25 cellular contexts compared by ENCODE assay signal in genomic region chr1:17170571-17170970, GRCh38. TPM values are rescaled to one million over a fixed set of nuclear protein-coding genes. Genes with fewer than 3 reads are reported as not detected.
A peak's percentile ranks its signal among the peaks of the same experiment; 100 is the strongest.
DNase-seq lines count a peak whose midpoint lies in the region; ATAC-seq and TF ChIP-seq lines count a peak whose summit lies in the region.
"Had no signal": no experiment of that assay in that cellular context is flagged by ENCODE, and none has a peak within 500 bp of the region (broad histone marks: within the 10 kb centered on the region; RNA-seq: fewer than 3 reads in every experiment).

No MANE protein-coding gene starts in this region.

- no peaks in the 10 kb centered on the region for H3K4me1 ChIP-seq in heart left ventricle
- H3K4me1 ChIP-seq: gastrocnemius medialis, right lobe of liver had no signal

- H3K36me3 ChIP-seq in heart left ventricle: no peaks in the 10 kb centered on the region
- H3K36me3 ChIP-seq: gastrocnemius medialis, right lobe of liver had no signal

- ATAC-seq in HG03571 (IDR thresholded peaks at IDR 0.05; ENCODE audit: unreplicated experiment) (no peak), heart left ventricle (no peak)
- ATAC-seq: gastrocnemius medialis, HCT116, mucosa of descending colon, right lobe of liver had no signal

- no peaks in the 10 kb centered on the region for H3K9me3 ChIP-seq in heart left ventricle
- H3K9me3 ChIP-seq: gastrocnemius medialis, mucosa of descending colon, right lobe of liver, SK-N-SH had no signal

- no peak for TF ChIP-seq CTCF in cardiac fibroblast (IDR thresholded peaks at IDR 0.05; ENCODE audit: low read depth, low read length)
- no peak for TF ChIP-seq CTCF in heart left ventricle (IDR thresholded peaks at IDR 0.05)

- H3K27me3 ChIP-seq in heart left ventricle: peaks cover 0 to 25% (median 4%) of the 10 kb centered on the region in 9 donors
- H3K27me3 ChIP-seq: right lobe of liver had no signal

- no peak for TF ChIP-seq POLR2A in heart left ventricle (IDR thresholded peaks at IDR 0.05)

- no peak overlapping the region for H3K4me3 ChIP-seq in cardiac fibroblast (replicated peaks in 1 of 2; ENCODE audit: low read depth in 2 of 2, low read length in 2 of 2)
- no peak overlapping the region for H3K4me3 ChIP-seq in heart left ventricle
- H3K4me3 ChIP-seq: gastrocnemius medialis, mucosa of descending colon, PC-9, right lobe of liver had no signal

- no peak overlapping the region for H3K27ac ChIP-seq in heart left ventricle
- H3K27ac ChIP-seq: gastrocnemius medialis, PC-9, right lobe of liver had no signal

- intact Hi-C loops in heart left ventricle (cut with DNase I): no loop called here

- DNase-seq in AG08395 (ENCODE audit: low spot score) (peak; percentile 58), LHCN-M2 (ENCODE audit: low read depth) (peak; percentile 85), cardiac fibroblast (ENCODE audit: low read depth in 2 of 2) (peak; percentile 21 to 78), kidney glomerular epithelial cell (lab: John Stamatoyannopoulos, UW) (peak; percentile 15), SHP77 treated with DMSO at 0.1 percent for 48 hours (lab: John Stamatoyannopoulos, UW) (no peak), mucosa of gallbladder (ENCODE audit: low spot score) (no peak), heart left ventricle (no peak)
- DNase-seq: activated CD4-positive, alpha-beta T cell treated with anti-CD3 and anti-CD28 coated beads for 4 hours; activated effector memory CD4-positive, alpha-beta T cell treated with Interleukin-2 at 50 U/mL for 16 hours; amniotic stem cell; COR-L47; gastrocnemius medialis; Kasumi-1; mucosa of descending colon; NCI-H1436 treated with DMSO at 0.1 percent for 48 hours; NCI-H774; occipital lobe; PC-9; right lobe of liver; SK-N-SH; stimulated activated CD4-positive, alpha-beta T cell treated with anti-CD3 and anti-CD28 coated beads, Interleukin-1b, Interleukin-23, amount 100 ng/mL, for 48 hours; trophoblast cell had no signal

RNA-seq across cellular contexts. Expression of gene PADI1, which starts 34.4 kb away (rescaled TPM):
- total RNA-seq in LHCN-M2 (2014; rRNA removed): 1.2 and 1.3 TPM in 2 replicates
- 8.7 TPM for polyA plus RNA-seq in LHCN-M2 (2012)
- not detected for total RNA-seq in mucosa of gallbladder
- total RNA-seq in heart left ventricle: not detected
- polyA plus RNA-seq in heart left ventricle: under 1 TPM in 1 of 2 donors, not detected in 1; 0.04 TPM
- total RNA-seq: gastrocnemius medialis, occipital lobe had no signal

RNA-seq across cellular contexts. Expression of gene PADI2, which starts 51.3 kb away (rescaled TPM):
- total RNA-seq in LHCN-M2 (2014; rRNA removed): 0.38 and 0.86 TPM in 2 replicates
- polyA plus RNA-seq in LHCN-M2 (2012): 3.9 TPM
- 8.6 TPM for total RNA-seq in mucosa of gallbladder
- total RNA-seq in heart left ventricle: 1 to 10 TPM in 1 of 9 donors, under 1 TPM in 8; 0.12 to 2.0 (median 0.69) TPM
- polyA plus RNA-seq in heart left ventricle: under 1 TPM; 0.08 to 0.10 TPM
- total RNA-seq: HT1080 had no signal

Comparison
In these comparisons a context has a peak if more than half of its experiments do, and no peak if none do; other contexts are left out.
1. DNase-seq: peak in AG08395 (single experiment), LHCN-M2 (single experiment), cardiac fibroblast (2 of 2) and kidney glomerular epithelial cell (single experiment); none in SHP77 treated with DMSO at 0.1 percent for 48 hours (single experiment), mucosa of gallbladder (single experiment) and heart left ventricle (0 of 5).